ENCODE assay signal across 12 cellular contexts in genomic region chr5:172878585-172879433, GRCh38. TPM values are rescaled to one million over a fixed set of nuclear protein-coding genes. Genes with fewer than 3 reads are reported as not detected.
DNase-seq lines count a peak whose midpoint lies in the region; ATAC-seq and TF ChIP-seq lines count a peak whose summit lies in the region.
"Had no signal": no experiment of that assay in that cellular context is flagged by ENCODE, and none has a peak within 500 bp of the region (broad histone marks: within the 10 kb centered on the region; RNA-seq: fewer than 3 reads in every experiment).

No MANE protein-coding gene starts in this region.

- H3K9me3 Mint-ChIP-seq in H9: peaks cover 0 to 4% of the 10 kb centered on the region in 2 experiments; a peak in 2 of 5 replicates
- no peaks in the 10 kb centered on the region for H3K9me3 Mint-ChIP-seq in Caco-2 (ENCODE audit: unreplicated experiment)
- H3K9me3 Mint-ChIP-seq: activated T-helper 2 cell treated with anti-CD3 and anti-CD28 coated beads, Interferon-gamma antibody, Interleukin-2, Interleukin-4, amounts not matched to agents 10 μg/mL and 5 μg/mL and 100 μg/mL, durations not matched to agents 14 hours and 24 hours and 36 hours had no signal

- H3K9ac ChIP-seq in adipocyte (ENCODE audit: low read length) (peak overlapping the region; percentile 69), H9 (ENCODE audit: extremely low read depth, insufficient read length, low read length) (no peak overlapping the region)

- H3K79me2 ChIP-seq in H9 (ENCODE audit: insufficient read depth, low read length): no peaks in the 10 kb centered on the region

- peak overlapping the region in 1 of 3 experiments; percentile 66; a peak in 2 of 7 replicates for H3K27ac Mint-ChIP-seq in H9
- no peak overlapping the region for H3K27ac Mint-ChIP-seq in Caco-2 (ENCODE audit: unreplicated experiment)
- H3K27ac Mint-ChIP-seq: activated T-helper 2 cell treated with anti-CD3 and anti-CD28 coated beads, Interferon-gamma antibody, Interleukin-2, Interleukin-4, amounts not matched to agents 10 μg/mL and 5 μg/mL and 100 μg/mL, durations not matched to agents 14 hours and 24 hours and 36 hours had no signal

- H3K27ac ChIP-seq in heart left ventricle: peak overlapping the region; percentile 55 to 95 (median 78)
- no peak overlapping the region for H3K27ac ChIP-seq in H9 (ENCODE audit: insufficient read length, low read depth, low read length)

- H2BK5ac ChIP-seq in H9 (ENCODE audit: insufficient read length, low read length): no peak overlapping the region

- H3K4me3 Mint-ChIP-seq in H9 (no peak overlapping the region), Caco-2 (ENCODE audit: unreplicated experiment) (no peak overlapping the region)
- H3K4me3 Mint-ChIP-seq: IgD-negative memory B cell had no signal

- no peak overlapping the region for H2BK120ac ChIP-seq in H9 (ENCODE audit: low read depth, low read length, poor library complexity, severe bottlenecking)

- H3K9me3 ChIP-seq in adipocyte (ENCODE audit: control insufficient read depth, low read length) (no peaks in the 10 kb centered on the region), heart left ventricle (peaks cover 0 to 8% (median 0%) of the 10 kb centered on the region in 12 donors), H9 (ENCODE audit: control insufficient read depth, low read depth, low read length) (no peaks in the 10 kb centered on the region), Caco-2 (no peaks in the 10 kb centered on the region)

- BruUV-seq in Caco-2 (replicated peaks; lab: Mats Ljungman, UMichigan): no TSS peak

- no peaks in the 10 kb centered on the region for H3K23me2 ChIP-seq in H9 (ENCODE audit: insufficient read length, low read depth, low read length, poor library complexity, severe bottlenecking)

- no peaks in the 10 kb centered on the region for H4K20me1 ChIP-seq in H9 (ENCODE audit: control insufficient read depth, insufficient read depth, insufficient read length)

- intact Hi-C loops in heart left ventricle (cut with DNase I) (no loop called here), sciatic nerve (cut with DNase I) (no loop called here), Caco-2 (cut with micrococcal nuclease; ENCODE audit: unreplicated experiment) (no loop called here)

- no peak overlapping the region for H3K56ac ChIP-seq in H9 (ENCODE audit: insufficient read length, low read depth, low read length)

- H3K4me3 ChIP-seq in AG10803 (ENCODE audit: low read length): peak overlapping the region; percentile 47
- peak overlapping the region; percentile 52 for H3K4me3 ChIP-seq in adipocyte (ENCODE audit: low read length)
- peak overlapping the region in 7 of 12 donors; percentile 2 to 45 (median 29) for H3K4me3 ChIP-seq in heart left ventricle
- H3K4me3 ChIP-seq in Caco-2 (ENCODE audit: low read depth, low read length): no peak overlapping the region

- H2BK15ac ChIP-seq in H9 (ENCODE audit: low read depth, low read length): no peak overlapping the region

- peak; percentile 9 to 79 (median 32) for ATAC-seq in heart left ventricle
- ATAC-seq in sciatic nerve: peak; percentile 62

- POLR2A ChIA-PET in Caco-2 (lab: Charles Lee): no interaction called here

- 47 to 71% (median 61%) methylated on average over 22 of the region's 22 CpGs for WGBS in heart left ventricle, 4 donors
- no CpG with 5 or more reads among the region's 22 CpGs for WGBS in H9 (ENCODE audit: extremely low coverage, insufficient read length, low lambda C conversion rate)

- H3K36me3 ChIP-seq in adipocyte (ENCODE audit: control insufficient read depth, insufficient read depth, low read length, severe bottlenecking) (peaks cover 7% of the 10 kb centered on the region), heart left ventricle (peaks cover 0 to 7% (median 0%) of the 10 kb centered on the region in 9 donors), Caco-2 (ENCODE audit: control insufficient read depth, insufficient read depth, low read length) (no peaks in the 10 kb centered on the region; the same call in 1 of the 2 replicates)

- no peak overlapping the region for H3K4ac ChIP-seq in H9 (ENCODE audit: low read depth, low read length)

- no peak overlapping the region for H2BK12ac ChIP-seq in H9 (ENCODE audit: insufficient read length, low read depth, low read length)

- peak; percentile 70 for DNase-seq in AG10803 (ENCODE audit: low read depth)
- DNase-seq in adipocyte (ENCODE audit: low read depth): peak; percentile 67
- DNase-seq in heart left ventricle: peak in 2 of 5 donors; percentile 40 to 48
- no peak for DNase-seq in sciatic nerve (ENCODE audit: low spot score)
- no peak for DNase-seq in H9
- DNase-seq in DMS153 treated with DMSO at 0.1 percent for 48 hours (lab: John Stamatoyannopoulos, UW; ENCODE audit: unreplicated experiment): no peak
- no peak for DNase-seq in Caco-2
- DNase-seq in DMS 273 (lab: John Stamatoyannopoulos, UW; ENCODE audit: unreplicated experiment): no peak
- DNase-seq: SHP77 treated with DMSO at 0.1 percent for 48 hours, small intestine had no signal

- H3K23ac ChIP-seq in H9 (ENCODE audit: insufficient read length, low read depth, low read length): no peak overlapping the region

- H3T11ph ChIP-seq in H9 (ENCODE audit: low read length): no peak overlapping the region

- no peak overlapping the region for H2BK20ac ChIP-seq in H9 (ENCODE audit: low read depth, low read length, poor library complexity, severe bottlenecking)

- H3K14ac ChIP-seq in H9 (ENCODE audit: insufficient read depth, low read length): no peak overlapping the region

- H3K36me3 Mint-ChIP-seq in H9 (ENCODE audit: insufficient read depth in 1 of 3, low read depth in 3 of 3): peaks cover 12 to 19% (median 14%) of the 10 kb centered on the region in 3 experiments
- H3K36me3 Mint-ChIP-seq in Caco-2 (ENCODE audit: insufficient read depth, unreplicated experiment): peaks cover 5% of the 10 kb centered on the region

- H3K27me3 Mint-ChIP-seq in H9 (ENCODE audit: low read depth) (no peaks in the 10 kb centered on the region), Caco-2 (ENCODE audit: insufficient read depth, unreplicated experiment) (no peaks in the 10 kb centered on the region)
- H3K27me3 Mint-ChIP-seq: IgD-negative memory B cell had no signal

- H4K5ac ChIP-seq in H9 (ENCODE audit: insufficient read length, low read depth, low read length): no peak overlapping the region

- no peak overlapping the region for H2AK5ac ChIP-seq in H9 (ENCODE audit: insufficient read length, low read length)

- no peak overlapping the region for H4K91ac ChIP-seq in H9 (ENCODE audit: insufficient read length, low read depth, low read length)

- H3K27me3 ChIP-seq in adipocyte (replicated peaks; ENCODE audit: control insufficient read depth, insufficient read depth, low read length) (no peaks in the 10 kb centered on the region), heart left ventricle (no peaks in the 10 kb centered on the region), H9 (ENCODE audit: insufficient read depth, low read length) (no peaks in the 10 kb centered on the region), Caco-2 (replicated peaks; ENCODE audit: control insufficient read depth, insufficient read depth, low read length) (no peaks in the 10 kb centered on the region)

- CTCF ChIA-PET in Caco-2 (lab: Charles Lee): no interaction called here

- H4K8ac ChIP-seq in H9 (replicated peaks; ENCODE audit: insufficient read length, low read depth, low read length): no peak overlapping the region

- H3K4me1 ChIP-seq in adipocyte (ENCODE audit: control insufficient read depth, insufficient read depth, low read length): peaks cover 37% of the 10 kb centered on the region
- peaks cover 0 to 64% (median 35%) of the 10 kb centered on the region in 12 donors for H3K4me1 ChIP-seq in heart left ventricle
- H3K4me1 ChIP-seq in H9 (ENCODE audit: insufficient read depth, low read length): no peaks in the 10 kb centered on the region
- H3K4me1 ChIP-seq in Caco-2: no peaks in the 10 kb centered on the region

- H3K18ac ChIP-seq in H9 (ENCODE audit: insufficient read length, low read depth, low read length): no peak overlapping the region

- peaks cover 9% of the 10 kb centered on the region for H3K79me1 ChIP-seq in H9 (ENCODE audit: insufficient read depth, low read depth, low read length, poor library complexity, severe bottlenecking)

- H2AFZ ChIP-seq in H9 (ENCODE audit: low read length): no peak overlapping the region

- TF ChIP-seq CTCF in AG10803 (conservative IDR thresholded peaks at IDR 0.05; ENCODE audit: low read length) (no peak), heart left ventricle (IDR thresholded peaks at IDR 0.05) (no peak), H9 (conservative IDR thresholded peaks at IDR 0.05) (no peak), Caco-2 (IDR thresholded peaks at IDR 0.05; ENCODE audit: insufficient read depth in 1 of 2, low read depth in 1 of 2, low read length in 1 of 2, severe bottlenecking in 1 of 2, unreplicated experiment in 1 of 2) (no peak)

- H3K4me2 ChIP-seq in H9 (ENCODE audit: insufficient read depth, insufficient read length, low read length): no peak overlapping the region

- no peak for TF ChIP-seq POLR2A in heart left ventricle (IDR thresholded peaks at IDR 0.05)

- H3K4me1 Mint-ChIP-seq in H9: peaks cover 0 to 6% of the 10 kb centered on the region in 2 experiments; a peak in 1 of 4 replicates
- no peaks in the 10 kb centered on the region for H3K4me1 Mint-ChIP-seq in Caco-2 (ENCODE audit: low read depth, unreplicated experiment)

RNA-seq across cellular contexts. Expression of gene ERGIC1, which starts 44.8 kb away (rescaled TPM):
- total RNA-seq in heart left ventricle (100 to 1,000 TPM in 1 of 9 donors, 10 to 100 TPM in 8; 67.0 to 109 (median 84.9) TPM), sciatic nerve (87.3 TPM), H9 (2021) (74.2 and 77.0 TPM in 2 replicates), Caco-2 (2022) (152 and 161 TPM in 2 replicates)
- 100 to 1,000 TPM in 1 of 2 donors, 10 to 100 TPM in 1; 66.6 to 115 TPM for polyA plus RNA-seq in heart left ventricle

Comparison
In these comparisons a context has a peak if more than half of its experiments do, and no peak if none do; other contexts are left out.
1. DNase-seq: peak in AG10803 (single experiment) and adipocyte (single experiment); none in sciatic nerve (single experiment), H9 (single experiment), DMS153 treated with DMSO at 0.1 percent for 48 hours (single experiment), Caco-2 (0 of 2) and DMS 273 (single experiment).